Comparison of ENCODE assay signal across 9 cellular contexts in the genomic region with DNA sequence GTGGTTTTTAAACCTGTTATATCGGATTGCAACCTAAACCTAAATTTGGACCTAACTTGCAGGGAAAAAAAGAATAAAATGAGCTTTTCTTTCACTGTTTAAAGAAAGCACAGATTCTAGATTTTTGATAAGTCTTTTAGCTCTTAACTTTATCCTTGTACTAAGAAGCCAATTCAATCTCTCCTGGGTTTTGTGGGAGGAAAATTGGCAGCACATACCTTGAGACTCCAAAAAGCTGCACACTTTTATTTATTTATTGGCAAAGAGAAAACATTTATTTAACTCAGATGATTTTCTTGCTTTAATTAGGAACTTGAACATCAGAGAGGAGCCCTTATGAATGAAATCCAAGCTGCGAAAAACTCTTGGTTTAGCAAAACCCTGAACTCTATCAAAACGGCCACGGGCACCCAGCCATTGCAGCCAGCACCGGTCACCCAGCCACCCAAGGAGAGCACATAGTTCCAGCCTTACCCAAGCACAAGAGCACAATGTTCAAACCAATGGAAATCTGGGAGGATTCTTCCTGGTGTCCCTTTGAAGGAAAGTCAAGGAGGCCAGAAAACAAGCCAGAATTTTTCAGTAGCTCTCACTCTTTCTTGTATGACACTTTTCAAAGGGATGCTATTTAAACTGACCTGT. TPM values are rescaled to one million over a fixed set of nuclear protein-coding genes. Genes with fewer than 3 reads are reported as not detected.
DNase-seq lines count a peak whose midpoint lies in the region; ATAC-seq and TF ChIP-seq lines count a peak whose summit lies in the region.
"Had no signal": no experiment of that assay in that cellular context is flagged by ENCODE, and none has a peak within 500 bp of the region (broad histone marks: within the 10 kb centered on the region; RNA-seq: fewer than 3 reads in every experiment).

No MANE protein-coding gene starts in this region.

- no peak for TF ChIP-seq EP300 in esophagus muscularis mucosa (IDR thresholded peaks at IDR 0.05)

- H3K27ac Mint-ChIP-seq in CD8-positive, alpha-beta T cell: peak overlapping the region; percentile 96
- no peak overlapping the region for H3K27ac Mint-ChIP-seq in WTC11

- no peak overlapping the region for H3K27ac ChIP-seq in CD8-positive, alpha-beta T cell (ENCODE audit: low read depth, low read length)
- H3K27ac ChIP-seq in Peyer's patch (peak overlapping the region; percentile 55 to 82 (median 69)), esophagus muscularis mucosa (replicated peaks in 1 of 4) (peak overlapping the region; percentile 58 to 76 (median 72)), prostate gland (peak overlapping the region; percentile 69 to 86)

- H3K36me3 ChIP-seq in CD8-positive, alpha-beta T cell (ENCODE audit: insufficient read depth, low read length): no peaks in the 10 kb centered on the region
- peaks cover 0 to 12% (median 0%) of the 10 kb centered on the region in 3 donors for H3K36me3 ChIP-seq in Peyer's patch
- H3K36me3 ChIP-seq in esophagus muscularis mucosa: no peaks in the 10 kb centered on the region
- no peaks in the 10 kb centered on the region for H3K36me3 ChIP-seq in prostate gland

- 70% methylated on average over 5 of the region's 5 CpGs for WGBS in esophagus muscularis mucosa
- 25% methylated on average over 5 of the region's 5 CpGs for WGBS in prostate gland

- H3K4me1 ChIP-seq in CD8-positive, alpha-beta T cell (ENCODE audit: insufficient read depth, low read length): peaks cover 14% of the 10 kb centered on the region
- H3K4me1 ChIP-seq in Peyer's patch (peaks cover 0 to 9% (median 2%) of the 10 kb centered on the region in 4 donors), esophagus muscularis mucosa (no peaks in the 10 kb centered on the region), prostate gland (replicated peaks) (no peaks in the 10 kb centered on the region)

- H3K9me3 Mint-ChIP-seq in CD8-positive, alpha-beta T cell: no peaks in the 10 kb centered on the region
- H3K9me3 Mint-ChIP-seq in WTC11: no peaks in the 10 kb centered on the region

- H3K9me3 ChIP-seq in CD8-positive, alpha-beta T cell (ENCODE audit: low read length): no peaks in the 10 kb centered on the region
- H3K9me3 ChIP-seq in Peyer's patch (no peaks in the 10 kb centered on the region), esophagus muscularis mucosa (no peaks in the 10 kb centered on the region), prostate gland (no peaks in the 10 kb centered on the region)

- peaks cover 47% of the 10 kb centered on the region for H3K4me1 Mint-ChIP-seq in CD8-positive, alpha-beta T cell (ENCODE audit: low read depth)
- H3K4me1 Mint-ChIP-seq in WTC11: no peaks in the 10 kb centered on the region

- no peak for ATAC-seq in CD8-positive, alpha-beta T cell
- ATAC-seq in WTC11: no peak
- ATAC-seq in HG03521 (IDR thresholded peaks at IDR 0.05; ENCODE audit: unreplicated experiment): no peak
- no peak for ATAC-seq in GM18511 (IDR thresholded peaks at IDR 0.05; ENCODE audit: unreplicated experiment)

- H3K27me3 Mint-ChIP-seq in CD8-positive, alpha-beta T cell (ENCODE audit: low read depth): no peaks in the 10 kb centered on the region
- H3K27me3 Mint-ChIP-seq in WTC11 (ENCODE audit: low read depth): no peaks in the 10 kb centered on the region

- H3K36me3 Mint-ChIP-seq in CD8-positive, alpha-beta T cell: peaks cover 46% of the 10 kb centered on the region
- peaks cover 52% of the 10 kb centered on the region for H3K36me3 Mint-ChIP-seq in WTC11

- TF ChIP-seq CTCF in CD8-positive, alpha-beta T cell (IDR thresholded peaks at IDR 0.05): no peak
- TF ChIP-seq CTCF in Peyer's patch (IDR thresholded peaks at IDR 0.05): no peak
- no peak for TF ChIP-seq CTCF in esophagus muscularis mucosa (IDR thresholded peaks at IDR 0.05)
- no peak for TF ChIP-seq CTCF in prostate gland (IDR thresholded peaks at IDR 0.05)
- TF ChIP-seq CTCF in WTC11 (IDR thresholded peaks at IDR 0.05): no peak

- CTCF ChIA-PET in CD8-positive, alpha-beta T cell (lab: Charles Lee): interaction anchor here (1.6 to 1.7 kb wide), 2 partner anchors 9 to 190 kb away, joined by 5 to 6 read pairs; no protein-coding TSS in a partner anchor
- CTCF ChIA-PET in WTC11 (lab: Charles Lee): no interaction called here

- intact Hi-C loops in CD8-positive, alpha-beta T cell (cut with DNase I, micrococcal nuclease): loop anchor here (1.0 to 10.0 kb wide), 3 partner anchors 9 to 1565 kb away; a partner anchor contains a TSS
- intact Hi-C loops in esophagus muscularis mucosa (cut with DNase I): loop anchor here (10.0 kb wide), 1 partner anchor 105 kb away; no protein-coding TSS in a partner anchor
- intact Hi-C loops in prostate gland (cut with DNase I): no loop called here

- no peaks in the 10 kb centered on the region for H3K27me3 ChIP-seq in CD8-positive, alpha-beta T cell (ENCODE audit: insufficient read depth, low read length)
- no peaks in the 10 kb centered on the region for H3K27me3 ChIP-seq in Peyer's patch
- no peaks in the 10 kb centered on the region for H3K27me3 ChIP-seq in esophagus muscularis mucosa
- H3K27me3 ChIP-seq in prostate gland (replicated peaks; ENCODE audit: insufficient read depth): no peaks in the 10 kb centered on the region

- POLR2A ChIA-PET in CD8-positive, alpha-beta T cell (lab: Charles Lee): interaction anchor here (1.4 to 2.6 kb wide), 2 partner anchors 10 to 26 kb away, joined by 3 to 26 read pairs; a partner anchor contains a TSS
- POLR2A ChIA-PET in WTC11 (lab: Charles Lee): no interaction called here

- peak overlapping the region; percentile 14 for H3K4me3 ChIP-seq in CD8-positive, alpha-beta T cell (ENCODE audit: low read depth, low read length)
- H3K4me3 ChIP-seq in Peyer's patch: peak overlapping the region in 2 of 4 donors; percentile 47 to 60
- H3K4me3 ChIP-seq in esophagus muscularis mucosa: peak overlapping the region in 3 of 4 donors; percentile 42 to 52 (median 50)
- no peak overlapping the region for H3K4me3 ChIP-seq in prostate gland

- no peak for TF ChIP-seq POLR2A in Peyer's patch (IDR thresholded peaks at IDR 0.05)
- no peak for TF ChIP-seq POLR2A in esophagus muscularis mucosa (IDR thresholded peaks at IDR 0.05; ENCODE audit: low read depth)
- no peak for TF ChIP-seq POLR2A in prostate gland (IDR thresholded peaks at IDR 0.05)

- H3K4me3 Mint-ChIP-seq in CD8-positive, alpha-beta T cell: peak overlapping the region; percentile 84
- no peak overlapping the region for H3K4me3 Mint-ChIP-seq in WTC11

- DNase-seq in CD8-positive, alpha-beta T cell: no peak
- DNase-seq in Peyer's patch (no peak), esophagus muscularis mucosa (ENCODE audit: extremely low spot score) (no peak), prostate gland (ENCODE audit: low spot score) (no peak), WTC11 (ENCODE audit: low spot score) (no peak)
- DNase-seq in activated CD8-positive, alpha-beta memory T cell treated with anti-CD3 and anti-CD28 coated beads, Interleukin-2, amount 50 U/mL, for 4 hours: no peak
- DNase-seq: NCI-H1092 had no signal

TF ChIP-seq in WTC11, 78 proteins besides CTCF, POLR2A, EP300 and RAD21:
- no peak for TF ChIP-seq TEAD1 (CRISPR knock-in tag; IDR thresholded peaks at IDR 0.05)
- TF ChIP-seq KAT7 (CRISPR knock-in tag; IDR thresholded peaks at IDR 0.05; ENCODE audit: borderline replicate concordance): no peak
- TF ChIP-seq ZNF423 (CRISPR knock-in tag; IDR thresholded peaks at IDR 0.05): no peak
- TF ChIP-seq, protein P1, sequence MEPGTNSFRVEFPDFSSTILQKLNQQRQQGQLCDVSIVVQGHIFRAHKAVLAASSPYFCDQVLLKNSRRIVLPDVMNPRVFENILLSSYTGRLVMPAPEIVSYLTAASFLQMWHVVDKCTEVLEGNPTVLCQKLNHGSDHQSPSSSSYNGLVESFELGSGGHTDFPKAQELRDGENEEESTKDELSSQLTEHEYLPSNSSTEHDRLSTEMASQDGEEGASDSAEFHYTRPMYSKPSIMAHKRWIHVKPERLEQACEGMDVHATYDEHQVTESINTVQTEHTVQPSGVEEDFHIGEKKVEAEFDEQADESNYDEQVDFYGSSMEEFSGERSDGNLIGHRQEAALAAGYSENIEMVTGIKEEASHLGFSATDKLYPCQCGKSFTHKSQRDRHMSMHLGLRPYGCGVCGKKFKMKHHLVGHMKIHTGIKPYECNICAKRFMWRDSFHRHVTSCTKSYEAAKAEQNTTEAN (CRISPR knock-in tag; IDR thresholded peaks at IDR 0.05): no peak
- no peak for TF ChIP-seq FOXJ3 (CRISPR knock-in tag; IDR thresholded peaks at IDR 0.05; ENCODE audit: borderline replicate concordance)

RNA-seq across cellular contexts. Expression of a gene that starts 10.1 kb away (rescaled TPM):
- 100 to 1,000 TPM; 105 to 122 TPM for total RNA-seq in CD8-positive, alpha-beta T cell
- total RNA-seq in Peyer's patch (100 to 1,000 TPM in 2 of 4 donors, 10 to 100 TPM in 2; 15.3 to 139 (median 89.6) TPM), esophagus muscularis mucosa (100 to 1,000 TPM in 2 of 4 donors, 10 to 100 TPM in 2; 48.5 to 125 (median 94.7) TPM), prostate gland (100 to 1,000 TPM; 151 to 199 TPM), WTC11 (2021) (167 to 211 TPM (median 185 TPM) in 3 replicates)

RNA-seq across cellular contexts. Expression of a gene that starts 33.6 kb away (rescaled TPM):
- 1 to 10 TPM; 6.8 to 7.3 TPM for total RNA-seq in CD8-positive, alpha-beta T cell
- total RNA-seq in Peyer's patch: 10 to 100 TPM; 12.0 to 21.5 (median 15.8) TPM
- 10 to 100 TPM; 17.9 to 31.1 (median 26.1) TPM for total RNA-seq in esophagus muscularis mucosa
- 10 to 100 TPM; 25.6 to 32.1 TPM for total RNA-seq in prostate gland
- 30.4 to 33.1 TPM (median 32.1 TPM) in 3 replicates for total RNA-seq in WTC11 (2021)

Comparison
In these comparisons a context has a peak if more than half of its experiments do, and no peak if none do; other contexts are left out.
1. H3K4me3 ChIP-seq: peak in CD8-positive, alpha-beta T cell (single experiment) and esophagus muscularis mucosa (3 of 4); none in prostate gland (0 of 2).